Comparison of ENCODE assay signal across 8 cellular contexts in genomic region chrX:21840199-21840557, GRCh38. TPM values are rescaled to one million over a fixed set of nuclear protein-coding genes. Genes with fewer than 3 reads are reported as not detected.
DNase-seq lines count a peak whose midpoint lies in the region; ATAC-seq, FAIRE-seq and TF ChIP-seq lines count a peak whose summit lies in the region.

No MANE protein-coding gene starts in this region.

- CTCF ChIA-PET in activated CD8-positive, alpha-beta memory T cell treated with anti-CD3 and anti-CD28 coated beads, Interleukin-2, amount 10 ng/mL, durations not matched to agents 7 days and 5 days (lab: Charles Lee), result interaction anchor here (1.9 kb wide), 1 partner anchor 145 kb away, joined by 6 read pairs; no protein-coding TSS in a partner anchor

- H3K9me3 Mint-ChIP-seq in activated CD8-positive, alpha-beta memory T cell treated with anti-CD3 and anti-CD28 coated beads, Interleukin-2, amount 10 ng/mL, durations not matched to agents 7 days and 5 days (ENCODE audit: low read depth), result no peaks in the 10 kb centered on the region
- no peaks in the 10 kb centered on the region for H3K9me3 Mint-ChIP-seq in activated naive CD4-positive, alpha-beta T cell treated with anti-CD3 and anti-CD28 coated beads, Interleukin-2, amount 50 U/mL, for 24 hours
- H3K9me3 Mint-ChIP-seq in stimulated activated naive CD8-positive, alpha-beta T cell treated with anti-CD3 and anti-CD28 coated beads, Interleukin-15, Interleukin-2, amounts not matched to agents 100 ng/mL and 50 ng/mL, for 24 hours, result no peaks in the 10 kb centered on the region

- H3K27ac Mint-ChIP-seq in activated CD8-positive, alpha-beta memory T cell treated with anti-CD3 and anti-CD28 coated beads, Interleukin-2, amount 10 ng/mL, durations not matched to agents 7 days and 5 days, result peak overlapping the region; percentile 87
- peak overlapping the region; percentile 80 for H3K27ac Mint-ChIP-seq in activated naive CD4-positive, alpha-beta T cell treated with anti-CD3 and anti-CD28 coated beads, Interleukin-2, amount 50 U/mL, for 24 hours
- peak overlapping the region; percentile 86 for H3K27ac Mint-ChIP-seq in stimulated activated naive CD8-positive, alpha-beta T cell treated with anti-CD3 and anti-CD28 coated beads, Interleukin-15, Interleukin-2, amounts not matched to agents 100 ng/mL and 50 ng/mL, for 24 hours

- no peaks in the 10 kb centered on the region for H3K9me3 ChIP-seq in kidney (ENCODE audit: control insufficient read depth in 1 of 2, low read length in 2 of 2)

- peak overlapping the region; percentile 77 to 78 for H3K4me3 ChIP-seq in kidney (ENCODE audit: low read length in 2 of 2)

- H3K27me3 Mint-ChIP-seq in activated CD8-positive, alpha-beta memory T cell treated with anti-CD3 and anti-CD28 coated beads, Interleukin-2, amount 10 ng/mL, durations not matched to agents 7 days and 5 days, result no peaks in the 10 kb centered on the region
- no peaks in the 10 kb centered on the region for H3K27me3 Mint-ChIP-seq in activated naive CD4-positive, alpha-beta T cell treated with anti-CD3 and anti-CD28 coated beads, Interleukin-2, amount 50 U/mL, for 24 hours
- H3K27me3 Mint-ChIP-seq in stimulated activated naive CD8-positive, alpha-beta T cell treated with anti-CD3 and anti-CD28 coated beads, Interleukin-15, Interleukin-2, amounts not matched to agents 100 ng/mL and 50 ng/mL, for 24 hours, result no peaks in the 10 kb centered on the region

- intact Hi-C loops in kidney (cut with DNase I), result no loop called here

- peaks cover 8% of the 10 kb centered on the region for H3K36me3 Mint-ChIP-seq in activated CD8-positive, alpha-beta memory T cell treated with anti-CD3 and anti-CD28 coated beads, Interleukin-2, amount 10 ng/mL, durations not matched to agents 7 days and 5 days
- peaks cover 3% of the 10 kb centered on the region for H3K36me3 Mint-ChIP-seq in activated naive CD4-positive, alpha-beta T cell treated with anti-CD3 and anti-CD28 coated beads, Interleukin-2, amount 50 U/mL, for 24 hours
- peaks cover 6% of the 10 kb centered on the region for H3K36me3 Mint-ChIP-seq in stimulated activated naive CD8-positive, alpha-beta T cell treated with anti-CD3 and anti-CD28 coated beads, Interleukin-15, Interleukin-2, amounts not matched to agents 100 ng/mL and 50 ng/mL, for 24 hours (ENCODE audit: low read depth)

- ATAC-seq in activated CD8-positive, alpha-beta memory T cell treated with anti-CD3 and anti-CD28 coated beads, Interleukin-2, amount 10 ng/mL, durations not matched to agents 7 days and 5 days, result peak; percentile 11
- ATAC-seq in HG03460 (IDR thresholded peaks at IDR 0.05; ENCODE audit: unreplicated experiment), result peak; percentile 3

- TF ChIP-seq CTCF in kidney (IDR thresholded peaks at IDR 0.05; ENCODE audit: borderline replicate concordance, extremely low read depth, insufficient read depth), result no peak

- peaks cover 6% of the 10 kb centered on the region for H3K4me1 Mint-ChIP-seq in activated CD8-positive, alpha-beta memory T cell treated with anti-CD3 and anti-CD28 coated beads, Interleukin-2, amount 10 ng/mL, durations not matched to agents 7 days and 5 days
- H3K4me1 Mint-ChIP-seq in activated naive CD4-positive, alpha-beta T cell treated with anti-CD3 and anti-CD28 coated beads, Interleukin-2, amount 50 U/mL, for 24 hours, result peaks cover 4% of the 10 kb centered on the region
- H3K4me1 Mint-ChIP-seq in stimulated activated naive CD8-positive, alpha-beta T cell treated with anti-CD3 and anti-CD28 coated beads, Interleukin-15, Interleukin-2, amounts not matched to agents 100 ng/mL and 50 ng/mL, for 24 hours (ENCODE audit: low read depth), result peaks cover 12% of the 10 kb centered on the region

- peaks cover 0 to 4% of the 10 kb centered on the region in 2 donors for H3K36me3 ChIP-seq in kidney (ENCODE audit: control insufficient read depth in 1 of 2, insufficient read depth in 2 of 2, low read length in 2 of 2)

- peak overlapping the region; percentile 71 to 78 for H3K9ac ChIP-seq in kidney (ENCODE audit: low read length in 2 of 2)

- no peak for FAIRE-seq in kidney (lab: Jason Lieb, UNC)

- DNase-seq in activated CD8-positive, alpha-beta memory T cell treated with anti-CD3 and anti-CD28 coated beads, Interleukin-2, amount 10 ng/mL, durations not matched to agents 7 days and 5 days, result peak; percentile 43
- DNase-seq in activated CD8-positive, alpha-beta memory T cell treated with anti-CD3 and anti-CD28 coated beads for 24 hours, result no peak
- DNase-seq in kidney (no peak), HPDE6-E6E7 (ENCODE audit: extremely low spot score) (no peak), NCI-H226 (no peak)

- peak overlapping the region in 1 of 2 donors; percentile 57 for H3K27ac ChIP-seq in kidney (ENCODE audit: low read depth in 2 of 2, low read length in 2 of 2)

- H3K4me1 ChIP-seq in kidney (ENCODE audit: control insufficient read depth in 1 of 2, insufficient read depth in 1 of 2, low read depth in 1 of 2, low read length in 2 of 2), result peaks cover 0 to 6% of the 10 kb centered on the region in 2 donors

- peak overlapping the region; percentile 89 for H3K4me3 Mint-ChIP-seq in activated CD8-positive, alpha-beta memory T cell treated with anti-CD3 and anti-CD28 coated beads, Interleukin-2, amount 10 ng/mL, durations not matched to agents 7 days and 5 days
- peak overlapping the region; percentile 90 for H3K4me3 Mint-ChIP-seq in activated naive CD4-positive, alpha-beta T cell treated with anti-CD3 and anti-CD28 coated beads, Interleukin-2, amount 50 U/mL, for 24 hours
- peak overlapping the region; percentile 86 for H3K4me3 Mint-ChIP-seq in stimulated activated naive CD8-positive, alpha-beta T cell treated with anti-CD3 and anti-CD28 coated beads, Interleukin-15, Interleukin-2, amounts not matched to agents 100 ng/mL and 50 ng/mL, for 24 hours

RNA-seq across cellular contexts. Expression of gene MBTPS2, which starts 0.8 kb away (rescaled TPM):
- 1 to 10 TPM; 6.0 to 8.9 TPM for total RNA-seq in activated CD8-positive, alpha-beta memory T cell treated with anti-CD3 and anti-CD28 coated beads, Interleukin-2, amount 10 ng/mL, durations not matched to agents 7 days and 5 days
- total RNA-seq in kidney, result 13.4 TPM
- polyA plus RNA-seq in kidney (ENCODE audit: insufficient read depth, low read depth, low replicate concordance), result 4.9 TPM

RNA-seq across cellular contexts. Expression of gene YY2, which starts 15.6 kb away (rescaled TPM):
- total RNA-seq in activated CD8-positive, alpha-beta memory T cell treated with anti-CD3 and anti-CD28 coated beads, Interleukin-2, amount 10 ng/mL, durations not matched to agents 7 days and 5 days, result 1 to 10 TPM; 1.3 to 1.7 TPM
- total RNA-seq in kidney, result 2.3 TPM
- 0.58 TPM for polyA plus RNA-seq in kidney (ENCODE audit: insufficient read depth, low read depth, low replicate concordance)
